14 cellular contexts compared by ENCODE assay signal in genomic region chr16:29023279-29024278, GRCh38. TPM values are rescaled to one million over a fixed set of nuclear protein-coding genes. Genes with fewer than 3 reads are reported as not detected.
DNase-seq lines count a peak whose midpoint lies in the region; ATAC-seq, FAIRE-seq and TF ChIP-seq lines count a peak whose summit lies in the region.
"Had no signal": no experiment of that assay in that cellular context is flagged by ENCODE, and none has a peak within 500 bp of the region (broad histone marks: within the 10 kb centered on the region; RNA-seq: fewer than 3 reads in every experiment).

No MANE protein-coding gene starts in this region.

- no peaks in the 10 kb centered on the region for H3K23me2 ChIP-seq in H1 (ENCODE audit: low read depth, low read length)

- H3K27me3 ChIP-seq in H1 (replicated peaks in 1 of 4; ENCODE audit: control insufficient read depth in 3 of 4, extremely low read depth in 1 of 4, insufficient read depth in 3 of 4, low read length in 3 of 4), result no peaks in the 10 kb centered on the region
- H3K27me3 ChIP-seq: transverse colon had no signal

- peak overlapping the region; percentile 37 for H3K4me3 Mint-ChIP-seq in stimulated activated effector memory CD8-positive, alpha-beta T cell treated with anti-CD3 and anti-CD28 coated beads, Interleukin-12 subunit alpha, Interleukin-12 subunit beta, amount 100 ng/mL, for 72 hours

- H2BK15ac ChIP-seq in H1 (ENCODE audit: low read length), result no peak overlapping the region

- no peaks in the 10 kb centered on the region for H3K79me1 ChIP-seq in H1 (ENCODE audit: low read depth, low read length)

- no peak overlapping the region; the same call in 1 of the 2 replicates for H4K8ac ChIP-seq in H1 (ENCODE audit: extremely low read depth, insufficient read depth, low read length)

- no peak overlapping the region for H3K18ac ChIP-seq in H1 (ENCODE audit: extremely low read depth, low read length)

- no TSS peak for BruUV-seq in OCI-LY7 (replicated peaks; lab: Mats Ljungman, UMichigan)

- H3K9me3 Mint-ChIP-seq in stimulated activated effector memory CD8-positive, alpha-beta T cell treated with anti-CD3 and anti-CD28 coated beads, Interleukin-12 subunit alpha, Interleukin-12 subunit beta, amount 100 ng/mL, for 72 hours, result no peaks in the 10 kb centered on the region
- H3K9me3 Mint-ChIP-seq: activated naive CD4-positive, alpha-beta T cell treated with anti-CD3 and anti-CD28 coated beads, Interleukin-2, amount 50 U/mL, for 72 hours; naive B cell had no signal

- TF ChIP-seq CTCF in H1 (IDR thresholded peaks at IDR 0.05; ENCODE audit: control extremely low read depth in 1 of 3, insufficient read depth in 1 of 3, low read depth in 1 of 3, low read length in 3 of 3) (no peak), OCI-LY7 (conservative IDR thresholded peaks at IDR 0.05; ENCODE audit: low read length) (no peak)

- peaks cover 0 to 1% (median 0%) of the 10 kb centered on the region in 4 experiments; a peak in 3 of 7 replicates for H3K4me1 ChIP-seq in H1 (replicated peaks in 1 of 4; ENCODE audit: control insufficient read depth in 3 of 4, insufficient read depth in 4 of 4, low read length in 3 of 4)
- H3K4me1 ChIP-seq in OCI-LY7 (ENCODE audit: insufficient read depth, low read length, poor library complexity, severe bottlenecking), result no peaks in the 10 kb centered on the region
- H3K4me1 ChIP-seq: transverse colon had no signal

- H3K4me2 ChIP-seq in H1 (ENCODE audit: insufficient read depth in 1 of 2, low read depth in 2 of 2, low read length in 2 of 2) (no peak overlapping the region), OCI-LY7 (ENCODE audit: low read length) (no peak overlapping the region)

- H3K27ac Mint-ChIP-seq in stimulated activated effector memory CD8-positive, alpha-beta T cell treated with anti-CD3 and anti-CD28 coated beads, Interleukin-12 subunit alpha, Interleukin-12 subunit beta, amount 100 ng/mL, for 72 hours, result peak overlapping the region; percentile 88
- H3K27ac Mint-ChIP-seq: naive B cell had no signal

- TF ChIP-seq POLR2A in H1 (IDR thresholded peaks at IDR 0.05; ENCODE audit: control extremely low read depth in 1 of 2, low read depth in 2 of 2, low read length in 2 of 2), result no peak

- CTCF ChIA-PET in H1 (lab: Charles Lee; ENCODE audit: partially characterized antibody), result interaction anchor here (0.5 to 3.5 kb wide), 5 partner anchors 12 to 435 kb away, joined by 3 to 15 read pairs (median 3); no protein-coding TSS in a partner anchor
- CTCF ChIA-PET in OCI-LY7 (lab: Charles Lee; ENCODE audit: unreplicated experiment), result no interaction called here

- no peak overlapping the region for H4K5ac ChIP-seq in H1 (ENCODE audit: insufficient read length, low read depth, low read length)

- H4K20me1 ChIP-seq in H1 (replicated peaks in 1 of 2; ENCODE audit: control insufficient read depth in 1 of 2, insufficient read depth in 2 of 2, low read length in 2 of 2) (no peaks in the 10 kb centered on the region), OCI-LY7 (ENCODE audit: insufficient read depth, low read length) (no peaks in the 10 kb centered on the region)

- H3K36me3 ChIP-seq in H1 (ENCODE audit: control insufficient read depth in 2 of 4, insufficient read depth in 4 of 4, low read length in 3 of 4), result no peaks in the 10 kb centered on the region
- H3K36me3 ChIP-seq in OCI-LY7 (ENCODE audit: insufficient read depth, low read length), result no peaks in the 10 kb centered on the region
- H3K36me3 ChIP-seq: transverse colon, WERI-Rb-1 had no signal

- H3K56ac ChIP-seq in H1 (replicated peaks; ENCODE audit: insufficient read length, low read depth, low read length), result no peak overlapping the region

- POLR2A ChIA-PET in H1 (lab: Charles Lee; ENCODE audit: partially characterized antibody), result no interaction called here
- POLR2A ChIA-PET in OCI-LY7 (lab: Charles Lee), result interaction anchor here (0.7 to 1.2 kb wide), 2 partner anchors 24 to 253 kb away, joined by 3 to 4 read pairs; no protein-coding TSS in a partner anchor

- no peak overlapping the region for H4K91ac ChIP-seq in H1 (replicated peaks; ENCODE audit: insufficient read length, low read length)

- H2BK12ac ChIP-seq in H1 (ENCODE audit: low read depth, low read length), result no peak overlapping the region

- H2AK5ac ChIP-seq in H1 (ENCODE audit: low read depth, low read length), result no peak overlapping the region

- H3K9me3 ChIP-seq in H1 (ENCODE audit: insufficient read depth in 2 of 2, low read depth in 1 of 2, low read length in 1 of 2) (no peaks in the 10 kb centered on the region), OCI-LY7 (ENCODE audit: low read length) (no peaks in the 10 kb centered on the region)
- H3K9me3 ChIP-seq: transverse colon had no signal

- TF ChIP-seq RAD21 in H1 (IDR thresholded peaks at IDR 0.05 in 1 of 2, conservative IDR thresholded peaks at IDR 0.05 in 1 of 2; ENCODE audit: low read depth in 2 of 2, low read length in 2 of 2), result no peak

- no peak for ATAC-seq in stimulated activated effector memory CD8-positive, alpha-beta T cell treated with anti-CD3 and anti-CD28 coated beads, Interleukin-12 subunit alpha, Interleukin-12 subunit beta, amount 100 ng/mL, for 72 hours

- H3K9me2 ChIP-seq in OCI-LY7 (ENCODE audit: insufficient read depth, low read length), result no peaks in the 10 kb centered on the region

- H2BK120ac ChIP-seq in H1 (replicated peaks; ENCODE audit: low read depth, low read length), result no peak overlapping the region

- H3K4me3 ChIP-seq in H1 (ENCODE audit: extremely low read depth in 1 of 4, insufficient read depth in 2 of 4, low read depth in 3 of 4, low read length in 4 of 4), result no peak overlapping the region
- H3K4me3 ChIP-seq in OCI-LY7 (ENCODE audit: low read depth, low read length, poor library complexity, severe bottlenecking), result no peak overlapping the region
- H3K4me3 ChIP-seq: transverse colon had no signal

- H2BK5ac ChIP-seq in H1 (ENCODE audit: low read depth, low read length), result no peak overlapping the region

- H3K14ac ChIP-seq in H1 (ENCODE audit: insufficient read length), result no peak overlapping the region

- intact Hi-C loops in OCI-LY7 (cut with micrococcal nuclease; ENCODE audit: unreplicated experiment), result no loop called here

- H3K4me1 Mint-ChIP-seq in stimulated activated effector memory CD8-positive, alpha-beta T cell treated with anti-CD3 and anti-CD28 coated beads, Interleukin-12 subunit alpha, Interleukin-12 subunit beta, amount 100 ng/mL, for 72 hours, result peaks cover 51% of the 10 kb centered on the region
- H3K4me1 Mint-ChIP-seq: naive B cell had no signal

- TF ChIP-seq EP300 in H1 (IDR thresholded peaks at IDR 0.05; ENCODE audit: borderline replicate concordance in 1 of 2, low read depth in 2 of 2, low read length in 2 of 2), result no peak

- H2BK20ac ChIP-seq in H1 (ENCODE audit: low read length), result no peak overlapping the region

- no peak overlapping the region for H3K23ac ChIP-seq in H1 (ENCODE audit: insufficient read length)

- FAIRE-seq in H1 (lab: Jason Lieb, UNC) (no peak), urothelium cell line (lab: Jason Lieb, UNC) (no peak)

- H3K36me3 Mint-ChIP-seq in stimulated activated effector memory CD8-positive, alpha-beta T cell treated with anti-CD3 and anti-CD28 coated beads, Interleukin-12 subunit alpha, Interleukin-12 subunit beta, amount 100 ng/mL, for 72 hours, result no peaks in the 10 kb centered on the region
- H3K36me3 Mint-ChIP-seq: activated naive CD4-positive, alpha-beta T cell treated with anti-CD3 and anti-CD28 coated beads, Interleukin-2, amount 50 U/mL, for 72 hours; naive B cell had no signal

- H3K27ac ChIP-seq in H1 (ENCODE audit: low read depth, low read length) (no peak overlapping the region), OCI-LY7 (ENCODE audit: low read depth, low read length, poor library complexity, severe bottlenecking) (no peak overlapping the region)
- H3K27ac ChIP-seq: transverse colon, WERI-Rb-1 had no signal

- H3K4ac ChIP-seq in H1 (replicated peaks; ENCODE audit: insufficient read length, low read depth, low read length), result no peak overlapping the region

- peak; percentile 72 for DNase-seq in activated CD8-positive, alpha-beta memory T cell treated with anti-CD3 and anti-CD28 coated beads for 24 hours
- DNase-seq in activated CD8-positive, alpha-beta memory T cell treated with anti-CD3 and anti-CD28 coated beads, Interleukin-2, amount 50 U/mL, for 4 hours, result no peak
- DNase-seq in NCI-H226 (peak; percentile 55), H1 (ENCODE audit: low read depth in 1 of 2, low spot score in 2 of 2) (no peak), HPDE6-E6E7 (ENCODE audit: extremely low spot score) (no peak), urothelium cell line (ENCODE audit: low spot score) (no peak), OCI-LY7 (ENCODE audit: low spot score) (no peak)
- DNase-seq in stimulated activated effector memory CD8-positive, alpha-beta T cell treated with anti-CD3 and anti-CD28 coated beads, Interleukin-12 subunit alpha, Interleukin-12 subunit beta, amount 100 ng/mL, for 72 hours (ENCODE audit: low spot score in 2 of 2), result peak in 1 of 2 donors; percentile 67
- DNase-seq: naive B cell, NCI-H146, NCI-H748 treated with DMSO at 0.1 percent for 48 hours, transverse colon, WERI-Rb-1 had no signal

- H3K79me2 ChIP-seq in H1 (ENCODE audit: control insufficient read depth in 1 of 2, insufficient read depth in 2 of 2, low read length in 2 of 2), result no peaks in the 10 kb centered on the region
- no peaks in the 10 kb centered on the region for H3K79me2 ChIP-seq in OCI-LY7 (ENCODE audit: insufficient read depth, low read depth, low read length)

- WGBS in H1 (ENCODE audit: extremely low coverage in 1 of 2, insufficient coverage in 1 of 2, insufficient read length in 1 of 2, insufficient replicate concordance in 2 of 2, low coverage in 1 of 2, low lambda C conversion rate in 2 of 2, missing lambda C conversion rate in 1 of 2), 2 experiments, result 90% methylated on average over 15 of the region's 15 CpGs; no CpG with 5 or more reads in 1 of the 2 experiments

- H3K9ac ChIP-seq in H1 (replicated peaks in 1 of 4; ENCODE audit: extremely low read depth in 1 of 4, low read depth in 3 of 4, low read length in 3 of 4), result no peak overlapping the region

- H2AFZ ChIP-seq in H1 (ENCODE audit: low read length) (0 out of 2 replicates have a peak overlapping the region, but pooled peaks have one; percentile 2), OCI-LY7 (ENCODE audit: low read length) (no peak overlapping the region)

RNA-seq across cellular contexts. Expression of gene LAT, which starts 38.7 kb away (rescaled TPM):
- total RNA-seq in H1 (2021; fragmentation: NEBNext Ultra II Directional; extraction: Animal tissue kit (Norgen Biotek cat#: 25700)), result 2.7 and 3.0 TPM in 2 replicates
- polyA plus RNA-seq in H1 (2011; rRNA removed), result 3.4 and 6.9 TPM in 2 replicates
- 3.8 TPM for polyA plus RNA-seq in H1 (2011; cell fraction: cytosol; rRNA removed)
- 37.5 TPM for polyA plus RNA-seq in H1 (2011; cell fraction: nucleus; rRNA removed)
- 5.0 to 7.0 TPM (median 5.7 TPM) in 4 replicates for polyA plus RNA-seq in H1 (2012, experiment 1 of 2)
- 4.2 TPM for polyA plus RNA-seq in H1 (2012, experiment 2 of 2)
- 3.2 TPM for polyA plus RNA-seq in H1 (2013, experiment 1 of 2)
- 2.6 TPM for polyA plus RNA-seq in H1 (2013, experiment 2 of 2)
- polyA minus RNA-seq in H1 (2011; rRNA and poly(A)+ RNA removed), result 0.85 and 1.7 TPM in 2 replicates
- polyA minus RNA-seq in H1 (2011; cell fraction: cytosol; rRNA and poly(A)+ RNA removed), result not detected
- 2.9 TPM for polyA minus RNA-seq in H1 (2011; cell fraction: nucleus; rRNA and poly(A)+ RNA removed)
- 17.5 and 17.7 TPM in 2 replicates for total RNA-seq in OCI-LY7 (2014; rRNA removed; shearing (Covaris generic))
- total RNA-seq in OCI-LY7 (2022), result 19.8 and 20.0 TPM in 2 replicates

RNA-seq across cellular contexts. Expression of gene SPNS1, which starts 49.0 kb away (rescaled TPM):
- total RNA-seq in H1 (2021; fragmentation: NEBNext Ultra II Directional; extraction: Animal tissue kit (Norgen Biotek cat#: 25700)), result 48.8 and 49.7 TPM in 2 replicates
- polyA plus RNA-seq in H1 (2011; rRNA removed), result 66.9 and 124 TPM in 2 replicates
- polyA plus RNA-seq in H1 (2011; cell fraction: cytosol; rRNA removed), result 46.9 TPM
- 99.1 TPM for polyA plus RNA-seq in H1 (2011; cell fraction: nucleus; rRNA removed)
- polyA plus RNA-seq in H1 (2012, experiment 1 of 2), result 39.9 to 59.4 TPM (median 47.8 TPM) in 4 replicates
- polyA plus RNA-seq in H1 (2012, experiment 2 of 2), result 68.0 TPM
- polyA plus RNA-seq in H1 (2013, experiment 1 of 2), result 48.1 TPM
- polyA plus RNA-seq in H1 (2013, experiment 2 of 2), result 54.5 TPM
- 38.1 and 58.7 TPM in 2 replicates for polyA minus RNA-seq in H1 (2011; rRNA and poly(A)+ RNA removed)
- 38.8 TPM for polyA minus RNA-seq in H1 (2011; cell fraction: cytosol; rRNA and poly(A)+ RNA removed)
- polyA minus RNA-seq in H1 (2011; cell fraction: nucleus; rRNA and poly(A)+ RNA removed), result 22.0 TPM
- total RNA-seq in OCI-LY7 (2014; rRNA removed; shearing (Covaris generic)), result 12.4 and 20.1 TPM in 2 replicates
- total RNA-seq in OCI-LY7 (2022), result 20.4 and 21.5 TPM in 2 replicates

Comparison
In these comparisons a context has a peak if more than half of its experiments do, and no peak if none do; other contexts are left out.
1. DNase-seq: peak in activated CD8-positive, alpha-beta memory T cell treated with anti-CD3 and anti-CD28 coated beads for 24 hours (single experiment) and NCI-H226 (single experiment); none in activated CD8-positive, alpha-beta memory T cell treated with anti-CD3 and anti-CD28 coated beads, Interleukin-2, amount 50 U/mL, for 4 hours (single experiment), H1 (0 of 2), HPDE6-E6E7 (single experiment), urothelium cell line (single experiment) and OCI-LY7 (single experiment).